ENCODE assay signal across 11 cellular contexts in genomic region chr7:23347007-23347681, GRCh38. TPM values are rescaled to one million over a fixed set of nuclear protein-coding genes. Genes with fewer than 3 reads are reported as not detected.
DNase-seq lines count a peak whose midpoint lies in the region; ATAC-seq and TF ChIP-seq lines count a peak whose summit lies in the region.
"Had no signal": no experiment of that assay in that cellular context is flagged by ENCODE, and none has a peak within 500 bp of the region (broad histone marks: within the 10 kb centered on the region; RNA-seq: fewer than 3 reads in every experiment).

No MANE protein-coding gene starts in this region.

- H3K4me1 ChIP-seq in foreskin keratinocyte (peaks cover 31% of the 10 kb centered on the region), upper lobe of right lung (no peaks in the 10 kb centered on the region), heart right ventricle (peaks cover 0 to 33% (median 0%) of the 10 kb centered on the region in 9 donors)

- no peaks in the 10 kb centered on the region for H3K27me3 Mint-ChIP-seq in stimulated activated naive CD8-positive, alpha-beta T cell treated with anti-CD3 and anti-CD28 coated beads, Interleukin-15, Interleukin-2, amounts not matched to agents 100 ng/mL and 50 ng/mL, for 24 hours
- H3K27me3 Mint-ChIP-seq in activated B cell treated with CpG ODN at 0.5 μM for 24 hours: no peaks in the 10 kb centered on the region

- no peak for ATAC-seq in stimulated activated naive CD8-positive, alpha-beta T cell treated with anti-CD3 and anti-CD28 coated beads, Interleukin-15, Interleukin-2, amounts not matched to agents 100 U/mL and 50 U/mL, for 24 hours
- ATAC-seq in activated B cell treated with CpG ODN at 0.5 μM for 24 hours (ENCODE audit: low read depth): no peak
- peak; percentile 12 for ATAC-seq in foreskin keratinocyte
- peak; percentile 23 for ATAC-seq in upper lobe of right lung
- ATAC-seq in heart right ventricle: no peak

- TF ChIP-seq CTCF in activated B cell treated with CpG ODN at 0.5 μM for 24 hours (IDR thresholded peaks at IDR 0.05): no peak
- no peak for TF ChIP-seq CTCF in foreskin keratinocyte (conservative IDR thresholded peaks at IDR 0.05)
- TF ChIP-seq CTCF in upper lobe of right lung (IDR thresholded peaks at IDR 0.05): no peak
- TF ChIP-seq CTCF in heart right ventricle (IDR thresholded peaks at IDR 0.05): no peak

- peak overlapping the region; percentile 46 for H3K4me3 Mint-ChIP-seq in stimulated activated naive CD8-positive, alpha-beta T cell treated with anti-CD3 and anti-CD28 coated beads, Interleukin-15, Interleukin-2, amounts not matched to agents 100 ng/mL and 50 ng/mL, for 24 hours
- peak overlapping the region; percentile 44 for H3K4me3 Mint-ChIP-seq in activated B cell treated with CpG ODN at 0.5 μM for 24 hours

- peaks cover 44% of the 10 kb centered on the region for H3K4me1 Mint-ChIP-seq in stimulated activated naive CD8-positive, alpha-beta T cell treated with anti-CD3 and anti-CD28 coated beads, Interleukin-15, Interleukin-2, amounts not matched to agents 100 ng/mL and 50 ng/mL, for 24 hours (ENCODE audit: low read depth)
- peaks cover 30% of the 10 kb centered on the region for H3K4me1 Mint-ChIP-seq in activated B cell treated with CpG ODN at 0.5 μM for 24 hours

- no peaks in the 10 kb centered on the region for H3K36me3 ChIP-seq in upper lobe of right lung
- H3K36me3 ChIP-seq in heart right ventricle: no peaks in the 10 kb centered on the region

- no peak overlapping the region for H3K27ac Mint-ChIP-seq in stimulated activated naive CD8-positive, alpha-beta T cell treated with anti-CD3 and anti-CD28 coated beads, Interleukin-15, Interleukin-2, amounts not matched to agents 100 ng/mL and 50 ng/mL, for 24 hours
- peak overlapping the region; percentile 41 for H3K27ac Mint-ChIP-seq in activated B cell treated with CpG ODN at 0.5 μM for 24 hours

- CTCF ChIA-PET in activated B cell treated with CpG ODN at 0.5 μM for 24 hours (lab: Charles Lee): interaction anchor here (0.7 to 1.8 kb wide), 5 partner anchors 8 to 121 kb away, joined by 3 to 8 read pairs (median 3); no protein-coding TSS in a partner anchor

- 92 to 94% methylated on average over 9 of the region's 9 CpGs for WGBS in heart right ventricle, 2 donors

- H3K4me3 ChIP-seq in upper lobe of right lung (peak overlapping the region; percentile 30), heart right ventricle (peak overlapping the region in 1 of 10 donors; percentile 43)

- H3K27ac ChIP-seq in foreskin keratinocyte: peak overlapping the region; percentile 58
- no peak overlapping the region for H3K27ac ChIP-seq in upper lobe of right lung
- H3K27ac ChIP-seq in heart right ventricle: peak overlapping the region in 1 of 10 donors; percentile 1

- H3K9me3 ChIP-seq in upper lobe of right lung: no peaks in the 10 kb centered on the region
- no peaks in the 10 kb centered on the region for H3K9me3 ChIP-seq in heart right ventricle

- intact Hi-C loops in activated B cell treated with CpG ODN at 0.5 μM for 24 hours (cut with micrococcal nuclease): loop anchor here (2.0 kb wide), 1 partner anchor 14 kb away; no protein-coding TSS in a partner anchor
- intact Hi-C loops in upper lobe of right lung (cut with DNase I): no loop called here
- intact Hi-C loops in heart right ventricle (cut with DNase I): loop anchor here in 1 of 10 donors (10.0 kb wide), 1 partner anchor 58 kb away; no protein-coding TSS in a partner anchor

- POLR2A ChIA-PET in activated B cell treated with CpG ODN at 0.5 μM for 24 hours (lab: Charles Lee): interaction anchor here (0.6 to 1.5 kb wide), 5 partner anchors 11 to 339 kb away, joined by 3 to 6 read pairs (median 3); no protein-coding TSS in a partner anchor

- DNase-seq in stimulated activated naive CD8-positive, alpha-beta T cell treated with anti-CD3 and anti-CD28 coated beads, Interleukin-15, Interleukin-2, amounts not matched to agents 100 U/mL and 50 U/mL, for 24 hours: no peak
- DNase-seq in activated B cell treated with CpG ODN at 0.5 μM for 24 hours: no peak
- no peak for DNase-seq in foreskin keratinocyte
- DNase-seq in upper lobe of right lung: no peak
- no peak for DNase-seq in stimulated activated CD4-positive, alpha-beta T cell treated with anti-CD3 and anti-CD28 coated beads, Interleukin-15, amount 100 ng/mL, for 24 hours
- DNase-seq in CD1c-positive myeloid dendritic cell (ENCODE audit: extremely low spot score): no peak
- no peak for DNase-seq in heart right ventricle
- DNase-seq: activated CD4-positive, alpha-beta T cell treated with anti-CD3 and anti-CD28 coated beads for 4 hours; cortex of kidney; NCI-H1092 had no signal

- no peaks in the 10 kb centered on the region for H3K9me3 Mint-ChIP-seq in stimulated activated naive CD8-positive, alpha-beta T cell treated with anti-CD3 and anti-CD28 coated beads, Interleukin-15, Interleukin-2, amounts not matched to agents 100 ng/mL and 50 ng/mL, for 24 hours
- H3K9me3 Mint-ChIP-seq in activated B cell treated with CpG ODN at 0.5 μM for 24 hours: no peaks in the 10 kb centered on the region

- H3K27me3 ChIP-seq in foreskin keratinocyte (no peaks in the 10 kb centered on the region), upper lobe of right lung (no peaks in the 10 kb centered on the region), heart right ventricle (no peaks in the 10 kb centered on the region)

- H3K36me3 Mint-ChIP-seq in stimulated activated naive CD8-positive, alpha-beta T cell treated with anti-CD3 and anti-CD28 coated beads, Interleukin-15, Interleukin-2, amounts not matched to agents 100 ng/mL and 50 ng/mL, for 24 hours (ENCODE audit: low read depth): no peaks in the 10 kb centered on the region
- peaks cover 2% of the 10 kb centered on the region for H3K36me3 Mint-ChIP-seq in activated B cell treated with CpG ODN at 0.5 μM for 24 hours (ENCODE audit: low read depth)

RNA-seq across cellular contexts. Expression of gene MALSU1, which starts 48.0 kb away (rescaled TPM):
- 42.0 and 42.6 TPM in 2 replicates for total RNA-seq in activated B cell treated with CpG ODN at 0.5 μM for 24 hours
- 68.2 and 70.6 TPM in 2 replicates for total RNA-seq in foreskin keratinocyte
- polyA plus RNA-seq in foreskin keratinocyte: 91.0 and 96.9 TPM in 2 replicates
- 42.2 TPM for total RNA-seq in upper lobe of right lung
- 100 to 1,000 TPM in 5 of 10 donors, 10 to 100 TPM in 5; 92.2 to 132 (median 99.3) TPM for total RNA-seq in heart right ventricle
- polyA plus RNA-seq in heart right ventricle: 100 to 1,000 TPM in 1 of 2 donors, 10 to 100 TPM in 1; 21.4 to 115 TPM

Comparison
In these comparisons a context has a peak if more than half of its experiments do, and no peak if none do; other contexts are left out.
1. ATAC-seq: peak in foreskin keratinocyte (single experiment) and upper lobe of right lung (single experiment); none in stimulated activated naive CD8-positive, alpha-beta T cell treated with anti-CD3 and anti-CD28 coated beads, Interleukin-15, Interleukin-2, amounts not matched to agents 100 U/mL and 50 U/mL, for 24 hours (single experiment), activated B cell treated with CpG ODN at 0.5 μM for 24 hours (single experiment) and heart right ventricle (0 of 8).